Comparison of ENCODE assay signal across 10 cellular contexts in the genomic region with DNA sequence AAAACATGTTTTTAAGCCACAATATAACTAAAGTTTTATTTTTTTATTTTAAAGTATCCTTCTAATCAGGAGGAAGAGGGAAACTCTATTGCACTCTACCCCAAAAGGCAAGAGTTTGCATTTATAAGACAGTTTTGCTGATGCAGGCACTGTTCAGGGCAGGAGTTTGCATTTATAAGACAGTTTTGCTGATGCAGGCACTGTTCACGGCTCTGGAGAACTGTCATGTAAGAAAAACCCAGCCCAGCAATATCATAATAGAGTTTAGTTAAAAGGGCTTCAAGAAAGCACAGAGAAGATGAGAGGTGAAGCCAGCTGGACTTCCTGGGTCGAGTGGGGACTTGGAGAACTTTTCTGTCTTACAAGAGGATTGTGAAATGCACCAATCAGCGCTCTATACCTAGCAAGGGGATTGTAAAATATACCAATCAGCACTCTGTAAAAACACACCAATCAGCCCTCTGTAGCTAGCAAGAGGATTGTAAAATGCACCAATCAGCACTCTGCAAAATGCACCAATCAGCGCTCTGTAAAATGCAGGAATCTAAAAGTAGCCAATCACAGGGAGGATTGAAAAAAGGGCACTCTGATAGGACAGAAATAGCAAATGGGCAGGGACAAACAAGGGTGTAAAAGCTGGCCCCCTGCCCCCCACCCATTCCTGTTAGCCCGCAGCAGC. TPM values are rescaled to one million over a fixed set of nuclear protein-coding genes. Genes with fewer than 3 reads are reported as not detected.
DNase-seq lines count a peak whose midpoint lies in the region; ATAC-seq, FAIRE-seq and TF ChIP-seq lines count a peak whose summit lies in the region.
"Had no signal": no experiment of that assay in that cellular context is flagged by ENCODE, and none has a peak within 500 bp of the region (broad histone marks: within the 10 kb centered on the region; RNA-seq: fewer than 3 reads in every experiment).

No MANE protein-coding gene starts in this region.

- intact Hi-C loops in Panc1 (cut with micrococcal nuclease; ENCODE audit: unreplicated experiment), result no loop called here
- intact Hi-C loops in K562 (cut with micrococcal nuclease), result no loop called here

- POLR2A ChIA-PET in Panc1 (lab: Charles Lee), result interaction anchor here (0.6 kb wide), 1 partner anchor 186 kb away, joined by 4 read pairs; no protein-coding TSS in a partner anchor
- POLR2A ChIA-PET in K562 (lab: Yijun Ruan, JAX), result interaction anchor here (0.6 kb wide), 1 partner anchor 49 kb away, joined by 5 read pairs; no protein-coding TSS in a partner anchor

- peaks cover 8% of the 10 kb centered on the region for H3K9me3 Mint-ChIP-seq in activated T-cell treated with anti-CD3 and anti-CD28 coated beads, Interleukin-2, amount 50 U/mL, for 24 hours
- peaks cover 2 to 13% of the 10 kb centered on the region in 2 donors for H3K9me3 Mint-ChIP-seq in stimulated activated naive B cell treated with anti-CD40 and anti-IgM and Interleukin-4, amounts not matched to agents 10 μg/mL and 1 μg/mL and 100 μg/mL, for 72 hours

- no peaks in the 10 kb centered on the region for H3K9me1 ChIP-seq in K562 (ENCODE audit: control insufficient read depth, insufficient read depth, low read length)

- H3K79me2 ChIP-seq in K562 (ENCODE audit: control insufficient read depth, insufficient read depth, low read length), result peaks cover 32% of the 10 kb centered on the region

- H3K27ac Mint-ChIP-seq in activated T-cell treated with anti-CD3 and anti-CD28 coated beads, Interleukin-2, amount 50 U/mL, for 24 hours, result no peak overlapping the region
- no peak overlapping the region for H3K27ac Mint-ChIP-seq in stimulated activated naive B cell treated with anti-CD40 and anti-IgM and Interleukin-4, amounts not matched to agents 10 μg/mL and 1 μg/mL and 100 μg/mL, for 72 hours

- H3K4me1 ChIP-seq in Panc1 (ENCODE audit: control insufficient read depth, insufficient read depth, low read length) (peaks cover 9% of the 10 kb centered on the region), K562 (replicated peaks in 1 of 2; ENCODE audit: control insufficient read depth in 2 of 2, insufficient read depth in 2 of 2, low read length in 2 of 2) (peaks cover 3 to 28% of the 10 kb centered on the region in 2 experiments; a peak in 3 of 5 replicates)

- WGBS in K562 (ENCODE audit: insufficient coverage, low coverage, missing lambda C conversion rate), result 81% methylated on average over 5 of the region's 5 CpGs

- H3K27me3 ChIP-seq in Panc1 (ENCODE audit: control insufficient read depth, insufficient read depth, low read length) (no peaks in the 10 kb centered on the region), K562 (ENCODE audit: control insufficient read depth in 2 of 2, insufficient read depth in 2 of 2, low read length in 2 of 2) (no peaks in the 10 kb centered on the region)

- in situ Hi-C loops in Panc1 (cut with HindIII; ENCODE audit: low pct_unique_long_range_greater_than_20kb, low sequenced_read_pairs), result no loop called here
- in situ Hi-C loops in K562 (cut with MboI), result no loop called here

- ATAC-seq in Panc1, result no peak
- ATAC-seq in K562, result no peak
- no peak for ATAC-seq in stimulated activated naive B cell treated with anti-CD40 and anti-IgM and Interleukin-4, amounts not matched to agents 10 μg/mL and 1 μg/mL and 100 μg/mL, for 72 hours (replicated peaks)
- no peak for ATAC-seq in HG03039 (IDR thresholded peaks at IDR 0.05; ENCODE audit: unreplicated experiment)

- H3K4me3 ChIP-seq in Panc1 (ENCODE audit: low read depth in 2 of 2, low read length in 2 of 2) (no peak overlapping the region), K562 (no peak overlapping the region)

- H3K36me3 Mint-ChIP-seq in activated T-cell treated with anti-CD3 and anti-CD28 coated beads, Interleukin-2, amount 50 U/mL, for 24 hours (ENCODE audit: low read depth), result peaks cover 18% of the 10 kb centered on the region
- H3K36me3 Mint-ChIP-seq in stimulated activated naive B cell treated with anti-CD40 and anti-IgM and Interleukin-4, amounts not matched to agents 10 μg/mL and 1 μg/mL and 100 μg/mL, for 72 hours, result peaks cover 12 to 16% of the 10 kb centered on the region in 2 donors

- CTCF ChIA-PET in Panc1 (lab: Charles Lee) (no interaction called here), K562 (lab: Yijun Ruan, JAX; ENCODE audit: low intra/inter-chr PET ratio) (no interaction called here)

- DNase-seq in activated T-cell treated with anti-CD3 and anti-CD28 coated beads, Interleukin-2, amount 50 U/mL, for 24 hours, result no peak
- DNase-seq in activated T-cell treated with anti-CD3 and anti-CD28 coated beads, Interleukin-2, amount 50 U/mL, for 1 hour, result no peak
- no peak for DNase-seq in Panc1 (ENCODE audit: low read depth, low spot score)
- peak in 1 of 4 experiments; percentile 18 for DNase-seq in K562 (ENCODE audit: extremely low read depth in 1 of 4, low spot score in 3 of 4)
- peak; percentile 38 for DNase-seq in stimulated activated naive B cell treated with anti-CD40 and anti-IgM and Interleukin-4, amounts not matched to agents 10 μg/mL and 1 μg/mL and 100 μg/mL, for 72 hours
- DNase-seq in dermis blood vessel endothelial cell, result no peak
- DNase-seq in activated effector memory CD4-positive, alpha-beta T cell treated with Interleukin-2 at 50 U/mL for 16 hours, result no peak
- DNase-seq: C1 segment of cervical spinal cord, PC-9 had no signal

- no peak for TF ChIP-seq RAD21 in K562 (CRISPR knock-in tag; conservative IDR thresholded peaks at IDR 0.05 in 1 of 2, IDR thresholded peaks at IDR 0.05 in 1 of 2)

- no peak for TF ChIP-seq POLR2A in K562 (conservative IDR thresholded peaks at IDR 0.05)

- no peak overlapping the region for H2AFZ ChIP-seq in K562 (ENCODE audit: low read depth, low read length)
- H2AFZ ChIP-seq: PC-9 had no signal

- no TSS peak for BruUV-seq in Panc1 (replicated peaks; lab: Mats Ljungman, UMichigan)
- no TSS peak for BruUV-seq in K562 (replicated peaks; lab: Mats Ljungman, UMichigan)

- no peaks in the 10 kb centered on the region for H3K27me3 Mint-ChIP-seq in activated T-cell treated with anti-CD3 and anti-CD28 coated beads, Interleukin-2, amount 50 U/mL, for 24 hours
- H3K27me3 Mint-ChIP-seq in stimulated activated naive B cell treated with anti-CD40 and anti-IgM and Interleukin-4, amounts not matched to agents 10 μg/mL and 1 μg/mL and 100 μg/mL, for 72 hours, result no peaks in the 10 kb centered on the region

- no peak for FAIRE-seq in K562 (lab: Jason Lieb, UNC)

- H3K36me3 ChIP-seq in Panc1 (ENCODE audit: control insufficient read depth, insufficient read depth, low read length) (peaks cover 6% of the 10 kb centered on the region; the same call in 1 of the 2 replicates), K562 (ENCODE audit: control insufficient read depth, insufficient read depth, low read length) (peaks cover 6% of the 10 kb centered on the region; the same call in 1 of the 3 replicates)

- H3K4me1 Mint-ChIP-seq in activated T-cell treated with anti-CD3 and anti-CD28 coated beads, Interleukin-2, amount 50 U/mL, for 24 hours (ENCODE audit: low read depth), result peaks cover 50% of the 10 kb centered on the region
- H3K4me1 Mint-ChIP-seq in stimulated activated naive B cell treated with anti-CD40 and anti-IgM and Interleukin-4, amounts not matched to agents 10 μg/mL and 1 μg/mL and 100 μg/mL, for 72 hours, result peaks cover 26 to 69% of the 10 kb centered on the region in 2 donors

- H3K27ac ChIP-seq in Panc1 (ENCODE audit: low read length) (peak overlapping the region; percentile 9), K562 (ENCODE audit: extremely low read depth, low read depth, low read length) (no peak overlapping the region)
- H3K27ac ChIP-seq: PC-9 had no signal

- TF ChIP-seq CTCF in Panc1 (IDR thresholded peaks at IDR 0.05) (no peak), K562 (IDR thresholded peaks at IDR 0.05 in 2 of 3, conservative IDR thresholded peaks at IDR 0.05 in 1 of 3; ENCODE audit: insufficient read depth in 2 of 3, low read depth in 1 of 3, low read length in 3 of 3) (no peak)

- no peak for TF ChIP-seq EP300 in K562 (IDR thresholded peaks at IDR 0.05; ENCODE audit: low read length)

- H3K4me2 ChIP-seq in K562 (ENCODE audit: insufficient read depth, low read length), result no peak overlapping the region

- peak overlapping the region; percentile 43 for H3K4me3 Mint-ChIP-seq in activated T-cell treated with anti-CD3 and anti-CD28 coated beads, Interleukin-2, amount 50 U/mL, for 24 hours
- peak overlapping the region; percentile 75 to 77 for H3K4me3 Mint-ChIP-seq in stimulated activated naive B cell treated with anti-CD40 and anti-IgM and Interleukin-4, amounts not matched to agents 10 μg/mL and 1 μg/mL and 100 μg/mL, for 72 hours

- H3K9me3 ChIP-seq in Panc1 (ENCODE audit: control insufficient read depth, insufficient read depth, low read depth, low read length) (no peaks in the 10 kb centered on the region), K562 (replicated peaks; ENCODE audit: control insufficient read depth, insufficient read depth, low read depth, low read length) (0 out of 2 replicates have a peak, but pooled peaks cover 3% of the 10 kb centered on the region)

- no peak overlapping the region for H3K9ac ChIP-seq in K562 (ENCODE audit: insufficient read depth in 1 of 2, low read depth in 2 of 2, low read length in 2 of 2)

- H4K20me1 ChIP-seq in K562 (replicated peaks; ENCODE audit: control insufficient read depth, insufficient read depth, low read length), result no peaks in the 10 kb centered on the region

RNA-seq across cellular contexts. Expression of a gene that starts 1.6 kb away (rescaled TPM):
- total RNA-seq in Panc1 (2021; ENCODE audit: unreplicated experiment) (157 TPM), K562 (2014; rRNA removed) (44.0 and 48.2 TPM in 2 replicates), K562 (2014; rRNA removed; fragmentation: Illumina TruSeq; extraction: Trizol) (64.4 and 75.3 TPM in 2 replicates), K562 (2015; rRNA removed; fragmentation: Illumina TruSeq; extraction: Trizol) (70.4 and 76.2 TPM in 2 replicates), K562 (2021) (44.6 and 52.7 TPM in 2 replicates), dermis blood vessel endothelial cell (65.7 and 81.3 TPM in 2 replicates)
- 105 TPM for polyA plus RNA-seq in Panc1 (2012; ENCODE audit: insufficient read length)
- 5.2 and 13.9 TPM in 2 replicates for total RNA-seq in K562 (2011; cell fraction: chromatin; rRNA removed; ENCODE audit: low replicate concordance)
- total RNA-seq in K562 (2011; cell fraction: nucleolus; rRNA removed), result 3.7 and 5.7 TPM in 2 replicates
- 11.4 and 14.1 TPM in 2 replicates for total RNA-seq in K562 (2011; cell fraction: nucleoplasm; rRNA removed)
- polyA plus RNA-seq in K562 (2011; rRNA removed) (31.9 and 45.0 TPM in 2 replicates), K562 (2014; fragmentation: Illumina TruSeq; extraction: Trizol) (73.0 and 95.7 TPM in 2 replicates), K562 (2014; fragmentation: Nextera tagmentation; extraction: Ambion mirVana) (10 to 100 TPM; 10.6 to 13.5 TPM), K562 (2014; rRNA removed) (48.7 and 53.3 TPM in 2 replicates)
- polyA plus RNA-seq in K562 (2011; cell fraction: cytosol; rRNA removed), result 10.1 and 18.3 TPM in 2 replicates
- 7.4 and 12.0 TPM in 2 replicates for polyA plus RNA-seq in K562 (2011; cell fraction: nucleus; rRNA removed)
- 50.1 and 87.7 TPM in 2 replicates for polyA plus RNA-seq in K562 (2012)
- 27.9 and 31.5 TPM in 2 replicates for polyA minus RNA-seq in K562 (2011; rRNA and poly(A)+ RNA removed)
- polyA minus RNA-seq in K562 (2011; cell fraction: cytosol; rRNA and poly(A)+ RNA removed), result 15.0 and 16.3 TPM in 2 replicates
- polyA minus RNA-seq in K562 (2011; cell fraction: nucleus; rRNA and poly(A)+ RNA removed), result 2.3 and 7.2 TPM in 2 replicates

RNA-seq across cellular contexts. Expression of a gene that starts 4.7 kb away (rescaled TPM):
- total RNA-seq in Panc1 (2021; ENCODE audit: unreplicated experiment) (28.1 TPM), K562 (2014; rRNA removed) (13.1 and 15.8 TPM in 2 replicates), K562 (2014; rRNA removed; fragmentation: Illumina TruSeq; extraction: Trizol) (16.6 and 16.8 TPM in 2 replicates), K562 (2015; rRNA removed; fragmentation: Illumina TruSeq; extraction: Trizol) (12.3 and 12.4 TPM in 2 replicates), K562 (2021) (18.0 and 18.4 TPM in 2 replicates), dermis blood vessel endothelial cell (14.0 and 15.9 TPM in 2 replicates)
- polyA plus RNA-seq in Panc1 (2012; ENCODE audit: insufficient read length), result 20.8 TPM
- total RNA-seq in K562 (2011; cell fraction: chromatin; rRNA removed; ENCODE audit: low replicate concordance), result 48.4 and 61.2 TPM in 2 replicates
- 27.6 and 39.2 TPM in 2 replicates for total RNA-seq in K562 (2011; cell fraction: nucleolus; rRNA removed)
- 37.8 and 55.3 TPM in 2 replicates for total RNA-seq in K562 (2011; cell fraction: nucleoplasm; rRNA removed)
- polyA plus RNA-seq in K562 (2011; rRNA removed) (22.1 and 23.3 TPM in 2 replicates), K562 (2014; fragmentation: Illumina TruSeq; extraction: Trizol) (14.9 and 16.5 TPM in 2 replicates), K562 (2014; fragmentation: Nextera tagmentation; extraction: Ambion mirVana) (10 to 100 TPM; 20.8 to 24.0 TPM), K562 (2014; rRNA removed) (15.4 and 19.2 TPM in 2 replicates)
- polyA plus RNA-seq in K562 (2011; cell fraction: cytosol; rRNA removed), result 16.6 and 20.8 TPM in 2 replicates
- 24.5 and 25.0 TPM in 2 replicates for polyA plus RNA-seq in K562 (2011; cell fraction: nucleus; rRNA removed)
- 15.0 and 16.6 TPM in 2 replicates for polyA plus RNA-seq in K562 (2012)
- polyA minus RNA-seq in K562 (2011; rRNA and poly(A)+ RNA removed), result 16.3 and 19.5 TPM in 2 replicates
- polyA minus RNA-seq in K562 (2011; cell fraction: cytosol; rRNA and poly(A)+ RNA removed), result 8.2 and 9.5 TPM in 2 replicates
- 6.7 and 8.6 TPM in 2 replicates for polyA minus RNA-seq in K562 (2011; cell fraction: nucleus; rRNA and poly(A)+ RNA removed)

RNA-seq across cellular contexts. Expression of a gene that starts 54.7 kb away (rescaled TPM):
- total RNA-seq in Panc1 (2021; ENCODE audit: unreplicated experiment) (210 TPM), K562 (2014; rRNA removed) (18.6 and 22.0 TPM in 2 replicates), K562 (2014; rRNA removed; fragmentation: Illumina TruSeq; extraction: Trizol) (38.7 and 57.0 TPM in 2 replicates), K562 (2015; rRNA removed; fragmentation: Illumina TruSeq; extraction: Trizol) (39.7 and 40.5 TPM in 2 replicates), K562 (2021) (61.4 and 67.7 TPM in 2 replicates), dermis blood vessel endothelial cell (95.1 and 209 TPM in 2 replicates)
- 312 TPM for polyA plus RNA-seq in Panc1 (2012; ENCODE audit: insufficient read length)
- 97.0 and 141 TPM in 2 replicates for total RNA-seq in K562 (2011; cell fraction: chromatin; rRNA removed; ENCODE audit: low replicate concordance)
- 104 and 118 TPM in 2 replicates for total RNA-seq in K562 (2011; cell fraction: nucleolus; rRNA removed)
- 88.2 and 97.7 TPM in 2 replicates for total RNA-seq in K562 (2011; cell fraction: nucleoplasm; rRNA removed)
- polyA plus RNA-seq in K562 (2011; rRNA removed) (57.2 and 59.8 TPM in 2 replicates), K562 (2014; fragmentation: Illumina TruSeq; extraction: Trizol) (68.1 and 68.6 TPM in 2 replicates), K562 (2014; fragmentation: Nextera tagmentation; extraction: Ambion mirVana) (1 to 10 TPM; 2.0 to 2.8 TPM), K562 (2014; rRNA removed) (40.7 and 41.4 TPM in 2 replicates)
- 41.0 and 52.4 TPM in 2 replicates for polyA plus RNA-seq in K562 (2011; cell fraction: cytosol; rRNA removed)
- polyA plus RNA-seq in K562 (2011; cell fraction: nucleus; rRNA removed), result 34.1 and 41.0 TPM in 2 replicates
- 109 and 147 TPM in 2 replicates for polyA plus RNA-seq in K562 (2012)
- 79.5 and 101 TPM in 2 replicates for polyA minus RNA-seq in K562 (2011; rRNA and poly(A)+ RNA removed)
- polyA minus RNA-seq in K562 (2011; cell fraction: cytosol; rRNA and poly(A)+ RNA removed), result 31.0 and 35.6 TPM in 2 replicates
- polyA minus RNA-seq in K562 (2011; cell fraction: nucleus; rRNA and poly(A)+ RNA removed), result 12.5 and 16.4 TPM in 2 replicates
